ENCODE assay signal across 1 cellular context in genomic region chr21:26840912-26841311, GRCh38.
TF ChIP-seq lines count a peak whose summit lies in the region.

No MANE protein-coding gene starts in this region.

TF ChIP-seq in IMR-90, 13 proteins besides CTCF, POLR2A, EP300 and RAD21 (continued from another document):
- TF ChIP-seq MAZ (IDR thresholded peaks at IDR 0.05; ENCODE audit: borderline replicate concordance, low read depth, low read length) (no peak), FOS (IDR thresholded peaks at IDR 0.05; ENCODE audit: low read depth, low read length) (no peak), CEBPB (IDR thresholded peaks at IDR 0.05; ENCODE audit: low read depth, low read length) (peak; percentile 88), BHLHE40 (IDR thresholded peaks at IDR 0.05; ENCODE audit: low read depth, low read length) (peak; percentile 47; the same call in 1 of the 2 replicates)
